ENCODE assay signal across 25 cellular contexts in genomic region chr2:181746844-181747243, GRCh38.
"Had no signal": no experiment of that assay in that cellular context is flagged by ENCODE, and none has a peak within 500 bp of the region (broad histone marks: within the 10 kb centered on the region; RNA-seq: fewer than 3 reads in every experiment).

No MANE protein-coding gene starts in this region.

- H3K36me3 Mint-ChIP-seq: activated naive CD4-positive, alpha-beta T cell treated with anti-CD3 and anti-CD28 coated beads, Interleukin-2, amount 50 U/mL, for 24 hours; naive B cell; stimulated activated memory B cell treated with anti-CD40 and anti-IgM and Interleukin-4, amounts not matched to agents 10 μg/mL and 1 μg/mL and 100 μg/mL, for 72 hours had no signal

- DNase-seq: activated CD4-positive, alpha-beta T cell treated with anti-CD3 and anti-CD28 coated beads, Interleukin-2, amount 10 ng/mL, durations not matched to agents 24 days and 14 days; activated CD8-positive, alpha-beta T cell treated with anti-CD3 and anti-CD28 coated beads, Interleukin-2, amount 10 ng/mL, durations not matched to agents 7 days and 5 days; activated gamma-delta T cell treated with Interleukin-2 at 50 U/mL for 16 hours; brain microvascular endothelial cell; colonic mucosa; foreskin fibroblast; lower lobe of right lung; naive B cell; occipital lobe; posterior cingulate gyrus; sigmoid colon; stimulated activated CD4-positive, alpha-beta T cell treated with anti-CD3 and anti-CD28 coated beads, Interleukin-15, amount 100 ng/mL, for 24 hours; stomach; transverse colon had no signal

- H3K27ac Mint-ChIP-seq: activated CD4-positive, alpha-beta T cell treated with anti-CD3 and anti-CD28 coated beads, Interleukin-2, amount 10 ng/mL, durations not matched to agents 24 days and 14 days; activated CD8-positive, alpha-beta T cell treated with anti-CD3 and anti-CD28 coated beads, Interleukin-2, amount 10 ng/mL, durations not matched to agents 7 days and 5 days; activated naive CD4-positive, alpha-beta T cell treated with anti-CD3 and anti-CD28 coated beads, Interleukin-2, amount 50 U/mL, for 24 hours; naive B cell; stimulated activated memory B cell treated with anti-CD40 and anti-IgM and Interleukin-4, amounts not matched to agents 10 μg/mL and 1 μg/mL and 100 μg/mL, for 72 hours had no signal

- FAIRE-seq: urothelium cell line had no signal

- H3K27me3 ChIP-seq: ascending aorta, brain microvascular endothelial cell, colonic mucosa, sigmoid colon, stomach, suprapubic skin, transverse colon had no signal

- H3K4me3 ChIP-seq: ascending aorta, colonic mucosa, lower lobe of right lung, sigmoid colon, smooth muscle cell, stomach, suprapubic skin, transverse colon had no signal

- H3K36me3 ChIP-seq: ascending aorta, brain microvascular endothelial cell, colonic mucosa, lower lobe of right lung, sigmoid colon, stomach, suprapubic skin, transverse colon had no signal

- H3K4me2 ChIP-seq: smooth muscle cell had no signal

- H3K9me3 ChIP-seq: ascending aorta, colonic mucosa, lower lobe of right lung, sigmoid colon, stomach, suprapubic skin, transverse colon had no signal

- H3K9me3 Mint-ChIP-seq: activated CD4-positive, alpha-beta T cell treated with anti-CD3 and anti-CD28 coated beads, Interleukin-2, amount 10 ng/mL, durations not matched to agents 24 days and 14 days; activated naive CD4-positive, alpha-beta T cell treated with anti-CD3 and anti-CD28 coated beads, Interleukin-2, amount 50 U/mL, for 24 hours; central memory CD8-positive, alpha-beta T cell; naive B cell; stimulated activated memory B cell treated with anti-CD40 and anti-IgM and Interleukin-4, amounts not matched to agents 10 μg/mL and 1 μg/mL and 100 μg/mL, for 72 hours had no signal

- H3K4me1 ChIP-seq: ascending aorta, colonic mucosa, sigmoid colon had no signal

- H3K27ac ChIP-seq: ascending aorta, brain microvascular endothelial cell, colonic mucosa, lower lobe of right lung, sigmoid colon, stomach, suprapubic skin, transverse colon, VCaP had no signal

- H3K4me1 Mint-ChIP-seq: activated naive CD4-positive, alpha-beta T cell treated with anti-CD3 and anti-CD28 coated beads, Interleukin-2, amount 50 U/mL, for 24 hours; central memory CD8-positive, alpha-beta T cell; naive B cell; stimulated activated memory B cell treated with anti-CD40 and anti-IgM and Interleukin-4, amounts not matched to agents 10 μg/mL and 1 μg/mL and 100 μg/mL, for 72 hours had no signal

- H3K4me3 Mint-ChIP-seq: activated CD4-positive, alpha-beta T cell treated with anti-CD3 and anti-CD28 coated beads, Interleukin-2, amount 10 ng/mL, durations not matched to agents 24 days and 14 days; activated CD8-positive, alpha-beta T cell treated with anti-CD3 and anti-CD28 coated beads, Interleukin-2, amount 10 ng/mL, durations not matched to agents 7 days and 5 days; activated naive CD4-positive, alpha-beta T cell treated with anti-CD3 and anti-CD28 coated beads, Interleukin-2, amount 50 U/mL, for 24 hours; central memory CD8-positive, alpha-beta T cell; neural crest cell; stimulated activated memory B cell treated with anti-CD40 and anti-IgM and Interleukin-4, amounts not matched to agents 10 μg/mL and 1 μg/mL and 100 μg/mL, for 72 hours had no signal

- ATAC-seq: activated CD4-positive, CD25-positive, alpha-beta regulatory T cell treated with anti-CD3 and anti-CD28 coated beads, Interleukin-2, amount 50 U/mL, for 24 hours; activated CD8-positive, alpha-beta T cell treated with anti-CD3 and anti-CD28 coated beads, Interleukin-2, amount 10 ng/mL, durations not matched to agents 7 days and 5 days; left lobe of liver; lower lobe of right lung; stimulated activated memory B cell treated with anti-CD40 and anti-IgM and Interleukin-4, amounts not matched to agents 10 μg/mL and 1 μg/mL and 100 μg/mL, for 72 hours had no signal
